6 cellular contexts compared by ENCODE assay signal in genomic region chr1:201258132-201258531, GRCh38. TPM values are rescaled to one million over a fixed set of nuclear protein-coding genes. Genes with fewer than 3 reads are reported as not detected.
"Had no signal": no experiment of that assay in that cellular context is flagged by ENCODE, and none has a peak within 500 bp of the region (broad histone marks: within the 10 kb centered on the region; RNA-seq: fewer than 3 reads in every experiment).

No MANE protein-coding gene starts in this region.

RNA-seq across cellular contexts. Expression of gene PKP1, which starts 25.2 kb away (rescaled TPM):
- total RNA-seq: liver; lung microvascular endothelial cell; mononuclear cell; naive thymus-derived CD4-positive, alpha-beta T cell; naive thymus-derived CD8-positive, alpha-beta T cell had no signal
- polyA plus RNA-seq: immature natural killer cell; naive thymus-derived CD4-positive, alpha-beta T cell; naive thymus-derived CD8-positive, alpha-beta T cell had no signal
